21 cellular contexts compared by ENCODE assay signal in genomic region chr13:93472296-93472695, GRCh38.
"Had no signal": no experiment of that assay in that cellular context is flagged by ENCODE, and none has a peak within 500 bp of the region (broad histone marks: within the 10 kb centered on the region; RNA-seq: fewer than 3 reads in every experiment).

No MANE protein-coding gene starts in this region.

- H3K9ac ChIP-seq: neural progenitor cell, parathyroid adenoma had no signal

- H3K4me3 ChIP-seq: left lung, neural progenitor cell, psoas muscle, right lobe of liver, skin epidermis, tibial nerve, uterus had no signal

- H3K27ac ChIP-seq: left lung, neural progenitor cell, neutrophil, parathyroid adenoma, psoas muscle, right lobe of liver, skin epidermis, tibial nerve, uterus had no signal

- DNase-seq: head of caudate nucleus; hippocampal formation; immature natural killer cell; kidney; left colon; naive thymus-derived CD8-positive, alpha-beta T cell; occipital lobe; psoas muscle; right lobe of liver; stimulated activated CD4-positive, alpha-beta T cell treated with anti-CD3 and anti-CD28 coated beads, Interleukin-4, amount 100 ng/mL, for 24 hours; stimulated activated naive CD4-positive, alpha-beta T cell treated with Interleukin-2 at 50 U/mL for 16 hours; stimulated activated naive CD8-positive, alpha-beta T cell treated with anti-CD3 and anti-CD28 coated beads, Interleukin-15, amount 100 ng/mL, for 72 hours; substantia nigra; uterus had no signal

- H3K27me3 ChIP-seq: left lung, neural progenitor cell, neutrophil, right lobe of liver, tibial nerve, uterus had no signal

- H3K4me2 ChIP-seq: neural progenitor cell had no signal

- H3K9me3 ChIP-seq: neutrophil, right lobe of liver, uterus had no signal

- H3K36me3 ChIP-seq: left lung, neural progenitor cell, neutrophil, right lobe of liver, tibial nerve, uterus had no signal

- ATAC-seq: left colon; left lung; naive thymus-derived CD8-positive, alpha-beta T cell; psoas muscle; stimulated activated effector memory CD8-positive, alpha-beta T cell treated with anti-CD3 and anti-CD28 coated beads, Interleukin-12 subunit alpha, Interleukin-12 subunit beta, amount 100 ng/mL, for 72 hours; stimulated activated naive CD8-positive, alpha-beta T cell treated with anti-CD3 and anti-CD28 coated beads, Interleukin-15, amount 100 ng/mL, for 72 hours had no signal

- H2AFZ ChIP-seq: neural progenitor cell, parathyroid adenoma had no signal

- H3K4me1 ChIP-seq: left lung, neural progenitor cell, parathyroid adenoma, psoas muscle, right lobe of liver, tibial nerve, uterus had no signal
